ENCODE assay signal across 1 cellular context in the genomic region with DNA sequence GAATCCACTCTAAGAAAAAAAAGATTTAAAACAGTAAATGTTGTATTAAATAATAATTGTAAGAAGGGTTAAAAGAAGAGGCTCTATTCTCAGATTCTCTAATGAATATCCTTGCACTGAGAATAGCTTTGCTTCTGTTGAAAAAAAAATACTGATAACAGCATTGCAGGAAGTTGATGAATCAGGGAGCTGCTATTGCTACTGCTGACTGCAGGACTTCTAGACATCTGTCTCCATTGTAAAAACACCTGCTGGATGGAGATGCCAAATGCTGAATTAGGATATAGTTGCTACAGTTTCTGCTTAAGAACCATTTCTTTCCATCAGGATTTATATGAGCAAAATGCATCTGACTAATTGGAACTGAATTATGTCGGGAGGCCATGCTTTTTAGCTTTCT.
TF ChIP-seq lines count a peak whose summit lies in the region.

No MANE protein-coding gene starts in this region.

TF ChIP-seq in K562, 482 proteins besides CTCF, POLR2A, EP300 and RAD21 (continued from another document):
- TF ChIP-seq UBTF (IDR thresholded peaks at IDR 0.05; ENCODE audit: borderline replicate concordance in 1 of 2, low read depth in 2 of 2, low read length in 2 of 2), result no peak
- no peak for TF ChIP-seq KLF6 (CRISPR knock-in tag; IDR thresholded peaks at IDR 0.05; ENCODE audit: borderline replicate concordance)
